ENCODE assay signal across 1 cellular context in the genomic region with DNA sequence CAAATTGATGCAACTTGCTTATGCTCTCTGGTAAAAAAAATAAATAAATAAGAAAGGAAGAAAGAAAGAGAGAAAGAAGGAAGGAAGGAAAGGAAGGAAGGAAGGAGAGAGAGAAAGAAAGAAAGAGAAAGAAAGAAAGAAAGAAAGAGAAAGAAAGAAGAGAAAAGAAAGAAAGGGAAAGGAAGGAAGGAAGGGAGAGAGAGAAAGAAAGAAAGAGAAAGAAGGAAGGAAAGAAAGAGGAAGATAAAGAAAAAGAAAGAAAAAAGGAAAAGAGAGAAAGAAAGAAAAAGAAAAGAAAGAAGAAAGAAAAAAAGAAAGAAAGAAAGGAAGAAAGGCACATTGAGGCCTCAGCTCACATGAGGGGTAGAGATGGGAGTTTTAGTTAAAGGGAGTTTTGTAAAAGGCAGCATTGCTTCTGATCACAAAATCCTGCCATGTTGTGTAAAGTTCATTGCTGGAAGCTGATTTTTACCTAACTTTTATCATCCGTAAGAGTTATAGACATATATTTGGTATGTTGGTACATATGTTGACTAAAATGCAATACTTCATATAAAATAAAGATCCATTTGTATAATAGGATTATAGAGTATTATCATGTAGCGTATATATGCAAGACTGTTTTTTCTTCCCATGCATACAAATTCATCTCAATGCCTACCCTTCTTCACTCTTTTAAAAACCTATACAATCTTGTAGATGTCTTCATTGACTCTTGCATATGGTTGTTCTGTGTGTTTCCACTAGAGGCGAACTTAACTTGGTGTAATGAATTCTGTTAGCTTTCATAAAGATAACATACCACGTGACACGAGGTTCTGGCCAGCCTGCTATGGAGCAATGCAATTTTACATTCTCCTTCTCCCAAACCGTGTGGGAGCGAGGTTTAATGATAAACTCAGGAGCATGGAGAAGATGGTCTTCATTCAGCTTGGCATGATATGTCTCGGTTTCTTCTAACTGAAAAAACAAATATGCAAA.
TF ChIP-seq lines count a peak whose summit lies in the region.

No MANE protein-coding gene starts in this region.

TF ChIP-seq in HEK293, 187 proteins besides CTCF, POLR2A, EP300 and RAD21 (continued from another document):
- TF ChIP-seq ZNF214 (tag by site-specific recombination; IDR thresholded peaks at IDR 0.05; ENCODE audit: borderline replicate concordance) (no peak), ZNF366 (tag by site-specific recombination; conservative IDR thresholded peaks at IDR 0.05) (peak; percentile 97), ZNF629 (tag by site-specific recombination; IDR thresholded peaks at IDR 0.05) (no peak)
- TF ChIP-seq, protein P1, sequence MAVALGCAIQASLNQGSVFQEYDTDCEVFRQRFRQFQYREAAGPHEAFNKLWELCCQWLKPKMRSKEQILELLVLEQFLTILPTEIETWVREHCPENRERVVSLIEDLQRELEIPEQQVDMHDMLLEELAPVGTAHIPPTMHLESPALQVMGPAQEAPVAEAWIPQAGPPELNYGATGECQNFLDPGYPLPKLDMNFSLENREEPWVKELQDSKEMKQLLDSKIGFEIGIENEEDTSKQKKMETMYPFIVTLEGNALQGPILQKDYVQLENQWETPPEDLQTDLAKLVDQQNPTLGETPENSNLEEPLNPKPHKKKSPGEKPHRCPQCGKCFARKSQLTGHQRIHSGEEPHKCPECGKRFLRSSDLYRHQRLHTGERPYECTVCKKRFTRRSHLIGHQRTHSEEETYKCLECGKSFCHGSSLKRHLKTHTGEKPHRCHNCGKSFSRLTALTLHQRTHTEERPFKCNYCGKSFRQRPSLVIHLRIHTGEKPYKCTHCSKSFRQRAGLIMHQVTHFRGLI (tag by site-specific recombination; IDR thresholded peaks at IDR 0.05): no peak
- TF ChIP-seq, protein P2, sequence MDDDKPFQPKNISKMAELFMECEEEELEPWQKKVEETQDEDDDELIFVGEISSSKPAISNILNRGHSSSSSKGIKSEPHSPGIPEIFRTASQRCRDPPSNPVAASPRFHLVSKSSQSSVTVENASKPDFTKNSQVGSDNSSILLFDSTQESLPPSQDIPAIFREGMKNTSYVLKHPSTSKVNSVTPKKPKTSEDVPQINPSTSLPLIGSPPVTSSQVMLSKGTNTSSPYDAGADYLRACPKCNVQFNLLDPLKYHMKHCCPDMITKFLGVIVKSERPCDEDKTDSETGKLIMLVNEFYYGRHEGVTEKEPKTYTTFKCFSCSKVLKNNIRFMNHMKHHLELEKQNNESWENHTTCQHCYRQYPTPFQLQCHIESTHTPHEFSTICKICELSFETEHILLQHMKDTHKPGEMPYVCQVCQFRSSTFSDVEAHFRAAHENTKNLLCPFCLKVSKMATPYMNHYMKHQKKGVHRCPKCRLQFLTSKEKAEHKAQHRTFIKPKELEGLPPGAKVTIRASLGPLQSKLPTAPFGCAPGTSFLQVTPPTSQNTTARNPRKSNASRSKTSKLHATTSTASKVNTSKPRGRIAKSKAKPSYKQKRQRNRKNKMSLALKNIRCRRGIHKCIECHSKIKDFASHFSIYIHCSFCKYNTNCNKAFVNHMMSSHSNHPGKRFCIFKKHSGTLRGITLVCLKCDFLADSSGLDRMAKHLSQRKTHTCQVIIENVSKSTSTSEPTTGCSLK (tag by site-specific recombination; IDR thresholded peaks at IDR 0.05): no peak
- TF ChIP-seq, protein P3, sequence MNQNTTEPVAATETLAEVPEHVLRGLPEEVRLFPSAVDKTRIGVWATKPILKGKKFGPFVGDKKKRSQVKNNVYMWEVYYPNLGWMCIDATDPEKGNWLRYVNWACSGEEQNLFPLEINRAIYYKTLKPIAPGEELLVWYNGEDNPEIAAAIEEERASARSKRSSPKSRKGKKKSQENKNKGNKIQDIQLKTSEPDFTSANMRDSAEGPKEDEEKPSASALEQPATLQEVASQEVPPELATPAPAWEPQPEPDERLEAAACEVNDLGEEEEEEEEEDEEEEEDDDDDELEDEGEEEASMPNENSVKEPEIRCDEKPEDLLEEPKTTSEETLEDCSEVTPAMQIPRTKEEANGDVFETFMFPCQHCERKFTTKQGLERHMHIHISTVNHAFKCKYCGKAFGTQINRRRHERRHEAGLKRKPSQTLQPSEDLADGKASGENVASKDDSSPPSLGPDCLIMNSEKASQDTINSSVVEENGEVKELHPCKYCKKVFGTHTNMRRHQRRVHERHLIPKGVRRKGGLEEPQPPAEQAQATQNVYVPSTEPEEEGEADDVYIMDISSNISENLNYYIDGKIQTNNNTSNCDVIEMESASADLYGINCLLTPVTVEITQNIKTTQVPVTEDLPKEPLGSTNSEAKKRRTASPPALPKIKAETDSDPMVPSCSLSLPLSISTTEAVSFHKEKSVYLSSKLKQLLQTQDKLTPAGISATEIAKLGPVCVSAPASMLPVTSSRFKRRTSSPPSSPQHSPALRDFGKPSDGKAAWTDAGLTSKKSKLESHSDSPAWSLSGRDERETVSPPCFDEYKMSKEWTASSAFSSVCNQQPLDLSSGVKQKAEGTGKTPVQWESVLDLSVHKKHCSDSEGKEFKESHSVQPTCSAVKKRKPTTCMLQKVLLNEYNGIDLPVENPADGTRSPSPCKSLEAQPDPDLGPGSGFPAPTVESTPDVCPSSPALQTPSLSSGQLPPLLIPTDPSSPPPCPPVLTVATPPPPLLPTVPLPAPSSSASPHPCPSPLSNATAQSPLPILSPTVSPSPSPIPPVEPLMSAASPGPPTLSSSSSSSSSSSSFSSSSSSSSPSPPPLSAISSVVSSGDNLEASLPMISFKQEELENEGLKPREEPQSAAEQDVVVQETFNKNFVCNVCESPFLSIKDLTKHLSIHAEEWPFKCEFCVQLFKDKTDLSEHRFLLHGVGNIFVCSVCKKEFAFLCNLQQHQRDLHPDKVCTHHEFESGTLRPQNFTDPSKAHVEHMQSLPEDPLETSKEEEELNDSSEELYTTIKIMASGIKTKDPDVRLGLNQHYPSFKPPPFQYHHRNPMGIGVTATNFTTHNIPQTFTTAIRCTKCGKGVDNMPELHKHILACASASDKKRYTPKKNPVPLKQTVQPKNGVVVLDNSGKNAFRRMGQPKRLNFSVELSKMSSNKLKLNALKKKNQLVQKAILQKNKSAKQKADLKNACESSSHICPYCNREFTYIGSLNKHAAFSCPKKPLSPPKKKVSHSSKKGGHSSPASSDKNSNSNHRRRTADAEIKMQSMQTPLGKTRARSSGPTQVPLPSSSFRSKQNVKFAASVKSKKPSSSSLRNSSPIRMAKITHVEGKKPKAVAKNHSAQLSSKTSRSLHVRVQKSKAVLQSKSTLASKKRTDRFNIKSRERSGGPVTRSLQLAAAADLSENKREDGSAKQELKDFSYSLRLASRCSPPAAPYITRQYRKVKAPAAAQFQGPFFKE (tag by site-specific recombination; IDR thresholded peaks at IDR 0.05; ENCODE audit: borderline replicate concordance): no peak
